23 cellular contexts compared by ENCODE assay signal in genomic region chr10:4134701-4135100, GRCh38.
DNase-seq lines count a peak whose midpoint lies in the region; ATAC-seq and TF ChIP-seq lines count a peak whose summit lies in the region.
"Had no signal": no experiment of that assay in that cellular context is flagged by ENCODE, and none has a peak within 500 bp of the region (broad histone marks: within the 10 kb centered on the region; RNA-seq: fewer than 3 reads in every experiment).

No MANE protein-coding gene starts in this region.

- H2BK12ac ChIP-seq in trophoblast cell (ENCODE audit: low read length): peak overlapping the region; percentile 21

- H3K9ac ChIP-seq in SK-N-SH (no peak overlapping the region), Karpas-422 (ENCODE audit: low read length) (no peak overlapping the region), trophoblast cell (ENCODE audit: low read length) (no peak overlapping the region)
- H3K9ac ChIP-seq: GM23248, KMS-11 had no signal

- no peak for TF ChIP-seq CTCF in SK-N-SH (IDR thresholded peaks at IDR 0.05)

- ATAC-seq in SK-N-SH treated with all-trans-retinoic acid at 6 μM for 48 hours: no peak
- no peak for ATAC-seq in central memory CD8-positive, alpha-beta T cell (replicated peaks; ENCODE audit: extremely low read depth, poor library complexity, severe bottlenecking)
- ATAC-seq in HG03342 (IDR thresholded peaks at IDR 0.05; ENCODE audit: unreplicated experiment): no peak

- no peak overlapping the region for H3K4ac ChIP-seq in trophoblast cell (ENCODE audit: low read depth, low read length)

- no peaks in the 10 kb centered on the region for H3K36me3 ChIP-seq in SK-N-SH (replicated peaks in 1 of 2; ENCODE audit: control insufficient read depth in 1 of 2, insufficient read depth in 2 of 2, low read length in 1 of 2)
- H3K36me3 ChIP-seq in Karpas-422 (ENCODE audit: insufficient read depth, low read length): no peaks in the 10 kb centered on the region
- no peaks in the 10 kb centered on the region for H3K36me3 ChIP-seq in trophoblast cell (ENCODE audit: control insufficient read depth in 1 of 2, insufficient read depth in 2 of 2, low read length in 2 of 2)
- H3K36me3 ChIP-seq: HAP-1 had no signal

- H3F3A ChIP-seq in SK-N-SH (replicated peaks; ENCODE audit: insufficient read depth): peaks cover 23% of the 10 kb centered on the region

- H4K20me1 ChIP-seq in SK-N-SH (ENCODE audit: insufficient read depth): no peaks in the 10 kb centered on the region
- no peaks in the 10 kb centered on the region for H4K20me1 ChIP-seq in Karpas-422 (ENCODE audit: insufficient read depth, low read depth, low read length)

- H3K4me2 ChIP-seq in SK-N-SH (no peak overlapping the region), Karpas-422 (ENCODE audit: low read depth, low read length, poor library complexity, severe bottlenecking) (peak overlapping the region; percentile 77), trophoblast cell (ENCODE audit: low read length) (no peak overlapping the region)
- H3K4me2 ChIP-seq: KMS-11 had no signal

- no peak overlapping the region for H3K14ac ChIP-seq in trophoblast cell (ENCODE audit: low read length)

- H3K4me3 ChIP-seq in SK-N-SH (ENCODE audit: low read depth in 2 of 2, low read length in 1 of 2) (no peak overlapping the region), Karpas-422 (ENCODE audit: low read length) (peak overlapping the region; percentile 34), trophoblast cell (ENCODE audit: low read depth, low read length) (no peak overlapping the region)
- H3K4me3 ChIP-seq: GM23248, HAP-1 had no signal

- H3K9me2 ChIP-seq in SK-N-SH: no peaks in the 10 kb centered on the region
- H3K9me2 ChIP-seq in Karpas-422 (replicated peaks; ENCODE audit: insufficient read depth, low read length): no peaks in the 10 kb centered on the region

- no peak overlapping the region for H3K18ac ChIP-seq in trophoblast cell (ENCODE audit: low read length)

- no peak for TF ChIP-seq EP300 in SK-N-SH (IDR thresholded peaks at IDR 0.05; ENCODE audit: borderline replicate concordance in 1 of 2, low read depth in 1 of 2, low read length in 1 of 2)

- CTCF ChIA-PET in SK-N-SH (lab: Yijun Ruan, JAX): no interaction called here

- no peaks in the 10 kb centered on the region for H3K27me3 Mint-ChIP-seq in central memory CD8-positive, alpha-beta T cell
- H3K27me3 Mint-ChIP-seq: CD8-positive, alpha-beta memory T cell had no signal

- TF ChIP-seq RAD21 in SK-N-SH (IDR thresholded peaks at IDR 0.05; ENCODE audit: low read length): no peak

- H2BK5ac ChIP-seq in trophoblast cell (ENCODE audit: low read depth, low read length, poor library complexity): no peak overlapping the region

- H3K27ac ChIP-seq in SK-N-SH (ENCODE audit: low read depth in 2 of 2, low read length in 1 of 2): no peak overlapping the region
- H3K27ac ChIP-seq in Karpas-422 (ENCODE audit: low read length): no peak overlapping the region
- no peak overlapping the region for H3K27ac ChIP-seq in trophoblast cell (ENCODE audit: low read depth, low read length)
- H3K27ac ChIP-seq: C4-2B, GM23248, KMS-11 had no signal

- H3K27me3 ChIP-seq in SK-N-SH (ENCODE audit: insufficient read depth) (no peaks in the 10 kb centered on the region), Karpas-422 (ENCODE audit: low read length) (no peaks in the 10 kb centered on the region), trophoblast cell (ENCODE audit: insufficient read depth, low read length) (no peaks in the 10 kb centered on the region)

- no peak overlapping the region for H4K8ac ChIP-seq in trophoblast cell (ENCODE audit: low read depth, low read length)

- no peaks in the 10 kb centered on the region for H3K79me2 ChIP-seq in SK-N-SH (ENCODE audit: insufficient read depth)
- no peaks in the 10 kb centered on the region for H3K79me2 ChIP-seq in Karpas-422 (ENCODE audit: low read length)
- no peaks in the 10 kb centered on the region for H3K79me2 ChIP-seq in trophoblast cell (ENCODE audit: control insufficient read depth, insufficient read depth, low read length, poor library complexity)

- no peak overlapping the region for H3K23ac ChIP-seq in trophoblast cell (ENCODE audit: low read length)

- no peak overlapping the region for H4K12ac ChIP-seq in trophoblast cell (ENCODE audit: low read depth, low read length)

- H2AK5ac ChIP-seq in trophoblast cell (ENCODE audit: low read length): no peak overlapping the region

- H3K36me3 Mint-ChIP-seq in central memory CD8-positive, alpha-beta T cell (ENCODE audit: insufficient read depth): no peaks in the 10 kb centered on the region

- DNase-seq in SK-N-SH (no peak), Karpas-422 (peak; percentile 68), trophoblast cell (no peak), T-helper 9 cell (no peak), GM19240 (ENCODE audit: insufficient read length, low spot score) (no peak)
- DNase-seq in central memory CD8-positive, alpha-beta T cell (ENCODE audit: low spot score in 2 of 2): no peak
- DNase-seq: 8988T; Calu3; CD8-positive, alpha-beta memory T cell; DMS153; GM23248; NCI-H1105; NCI-H146; NCI-H2029; NCI-H446; NCI-H526; RPMI8226; SHP77 treated with DMSO at 0.1 percent for 48 hours had no signal

- no peak overlapping the region for H2BK120ac ChIP-seq in trophoblast cell (ENCODE audit: insufficient read depth, low read length, poor library complexity)

- H3K4me1 Mint-ChIP-seq in central memory CD8-positive, alpha-beta T cell: peaks cover 18% of the 10 kb centered on the region

- WGBS in SK-N-SH (ENCODE audit: low lambda C conversion rate): 80% methylated on average over 4 of the region's 4 CpGs
- WGBS in trophoblast cell (ENCODE audit: extremely low coverage, insufficient coverage, insufficient read length): no CpG with 5 or more reads among the region's 4 CpGs

- peak overlapping the region; percentile 8 for H3K27ac Mint-ChIP-seq in central memory CD8-positive, alpha-beta T cell (ENCODE audit: low read depth)

- H3K4me1 ChIP-seq in SK-N-SH (ENCODE audit: control insufficient read depth in 1 of 2, insufficient read depth in 2 of 2, low read depth in 1 of 2, low read length in 1 of 2) (peaks cover 0 to 27% of the 10 kb centered on the region in 2 experiments; a peak in 3 of 4 replicates), Karpas-422 (ENCODE audit: low read length) (peaks cover 83% of the 10 kb centered on the region), trophoblast cell (ENCODE audit: control insufficient read depth in 1 of 2, insufficient read depth in 2 of 2, low read length in 2 of 2) (peaks cover 9% of the 10 kb centered on the region in 2 experiments)
- H3K4me1 ChIP-seq: HAP-1 had no signal

- peaks cover 10% of the 10 kb centered on the region for H3K79me1 ChIP-seq in trophoblast cell (ENCODE audit: low read length)

- H3K9me3 ChIP-seq in SK-N-SH (no peaks in the 10 kb centered on the region), Karpas-422 (ENCODE audit: low read length) (no peaks in the 10 kb centered on the region), trophoblast cell (ENCODE audit: insufficient read depth, low read depth, low read length) (peaks cover 2% of the 10 kb centered on the region)
- H3K9me3 ChIP-seq: HAP-1 had no signal

- H3K9me3 Mint-ChIP-seq in central memory CD8-positive, alpha-beta T cell: peaks cover 6% of the 10 kb centered on the region

- no peak overlapping the region for H3K4me3 Mint-ChIP-seq in central memory CD8-positive, alpha-beta T cell
- H3K4me3 Mint-ChIP-seq: CD8-positive, alpha-beta memory T cell had no signal

- 0 out of 2 replicates have a peak overlapping the region, but pooled peaks have one; percentile 7 for H2AFZ ChIP-seq in SK-N-SH (ENCODE audit: low read depth)
- H2AFZ ChIP-seq in Karpas-422 (ENCODE audit: low read length): no peak overlapping the region
- H2AFZ ChIP-seq in trophoblast cell (ENCODE audit: insufficient read depth, low read length, poor library complexity): no peak overlapping the region
- H2AFZ ChIP-seq: GM23248 had no signal

- POLR2A ChIA-PET in SK-N-SH (lab: Yijun Ruan, JAX): no interaction called here

- no peak overlapping the region for H4K91ac ChIP-seq in trophoblast cell (ENCODE audit: low read depth, low read length)

TF ChIP-seq in SK-N-SH, 30 proteins besides CTCF, POLR2A, EP300 and RAD21 (continues in another document):
- TF ChIP-seq MEF2A (IDR thresholded peaks at IDR 0.05; ENCODE audit: borderline replicate concordance, low read depth) (no peak), EZH2phosphoT487 (IDR thresholded peaks at IDR 0.05; ENCODE audit: borderline replicate concordance, low read depth) (no peak), SMC3 (IDR thresholded peaks at IDR 0.05; ENCODE audit: low read depth, low read length) (no peak), SIN3A (IDR thresholded peaks at IDR 0.05; ENCODE audit: borderline replicate concordance, low read depth, low read length) (no peak)

TF ChIP-seq in SK-N-SH treated with all-trans-retinoic acid at 6 μM for 48 hours, 23 proteins besides CTCF, POLR2A, EP300 and RAD21 (continues in another document):
- TF ChIP-seq CSRNP3 (CRISPR knock-in tag; IDR thresholded peaks at IDR 0.05): no peak
- no peak for TF ChIP-seq PATZ1 (CRISPR knock-in tag; IDR thresholded peaks at IDR 0.05; ENCODE audit: borderline replicate concordance)
- TF ChIP-seq ZNF8 (CRISPR knock-in tag; IDR thresholded peaks at IDR 0.05): no peak
